Comparison of ENCODE assay signal across 8 cellular contexts in the genomic region with DNA sequence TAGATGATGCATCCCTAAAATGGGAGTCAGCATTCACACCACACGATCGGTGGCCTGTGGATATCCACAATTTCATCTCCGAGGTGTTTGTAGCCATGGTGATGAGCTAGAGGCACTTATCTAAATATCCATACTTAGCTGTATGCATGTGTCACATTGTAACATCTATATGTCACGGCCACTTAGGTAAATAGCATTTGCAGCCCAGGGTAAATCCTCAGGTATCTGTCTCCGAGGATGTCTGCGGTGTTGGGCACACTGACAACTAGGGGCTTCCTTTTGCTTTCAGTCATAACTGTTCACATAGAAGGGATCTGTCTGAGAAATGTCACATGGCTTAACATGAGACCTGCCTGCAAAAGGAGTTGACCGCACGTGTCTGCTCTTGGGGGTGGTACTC.
"Had no signal": no experiment of that assay in that cellular context is flagged by ENCODE, and none has a peak within 500 bp of the region (broad histone marks: within the 10 kb centered on the region; RNA-seq: fewer than 3 reads in every experiment).

No MANE protein-coding gene starts in this region.

- DNase-seq: GDM1, GF-D8 had no signal

- ATAC-seq: GM12878 had no signal

- H3K4me3 ChIP-seq: GM12878 had no signal

- FAIRE-seq: G401.6, GM12878, GM12891, GM12892, GM18507, GM19239 had no signal
